In the genomic region with DNA sequence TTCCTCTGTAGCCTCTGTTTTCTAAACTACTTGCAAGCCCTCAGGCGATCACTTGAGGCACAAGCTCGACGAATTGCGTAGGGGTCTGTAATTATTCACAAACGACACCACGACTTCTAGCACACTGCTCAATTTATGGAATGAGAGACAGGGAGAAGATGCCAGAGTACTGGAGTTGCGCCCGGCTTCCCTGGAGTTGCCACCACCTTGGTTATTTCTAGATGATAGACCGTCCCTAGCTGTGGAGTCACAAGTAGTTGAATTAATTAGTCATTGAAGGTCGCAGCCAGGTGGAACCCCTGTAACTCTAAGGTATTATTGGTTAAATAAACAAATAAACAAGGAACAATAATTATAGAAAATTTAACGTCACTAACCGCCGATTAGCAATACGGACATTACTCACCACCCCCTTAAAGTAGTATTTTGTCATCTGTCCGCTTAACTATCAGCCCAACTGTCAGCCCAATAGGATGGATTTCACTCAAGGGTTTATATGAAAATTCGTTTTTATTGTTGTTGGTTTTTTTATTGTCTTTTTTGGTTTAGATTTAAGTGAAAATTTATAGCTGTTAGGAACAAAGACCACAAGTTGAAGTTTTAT, we compare ENCODE assay signal across 8 cellular contexts. TPM values are rescaled to one million over a fixed set of nuclear protein-coding genes. Genes with fewer than 3 reads are reported as not detected.
DNase-seq lines count a peak whose midpoint lies in the region; ATAC-seq and TF ChIP-seq lines count a peak whose summit lies in the region.

No MANE protein-coding gene starts in this region.

- H3K36me3 Mint-ChIP-seq in activated naive CD4-positive, alpha-beta T cell treated with anti-CD3 and anti-CD28 coated beads, Interleukin-2, amount 10 ng/mL, durations not matched to agents 7 days and 5 days, result peaks cover 20% of the 10 kb centered on the region

- H3K27me3 Mint-ChIP-seq in activated naive CD4-positive, alpha-beta T cell treated with anti-CD3 and anti-CD28 coated beads, Interleukin-2, amount 10 ng/mL, durations not matched to agents 7 days and 5 days, result no peaks in the 10 kb centered on the region

- H3K4me3 ChIP-seq in breast epithelium (peak overlapping the region; percentile 67 to 84 (median 70)), lower lobe of right lung (peak overlapping the region; percentile 76), urinary bladder (ENCODE audit: low read depth, low read length) (peak overlapping the region; percentile 75)

- ATAC-seq in lower lobe of right lung, result peak in 1 of 2 donors; percentile 14

- H3K9me3 Mint-ChIP-seq in activated naive CD4-positive, alpha-beta T cell treated with anti-CD3 and anti-CD28 coated beads, Interleukin-2, amount 10 ng/mL, durations not matched to agents 7 days and 5 days, result peaks cover 10% of the 10 kb centered on the region

- no peaks in the 10 kb centered on the region for H3K36me3 ChIP-seq in breast epithelium
- no peaks in the 10 kb centered on the region for H3K36me3 ChIP-seq in lower lobe of right lung
- H3K36me3 ChIP-seq in urinary bladder (ENCODE audit: insufficient read depth), result no peaks in the 10 kb centered on the region

- TF ChIP-seq CTCF in breast epithelium (IDR thresholded peaks at IDR 0.05) (no peak), lower lobe of right lung (IDR thresholded peaks at IDR 0.05) (peak; percentile 5)

- DNase-seq in activated naive CD4-positive, alpha-beta T cell treated with anti-CD3 and anti-CD28 coated beads, Interleukin-2, amount 10 ng/mL, durations not matched to agents 7 days and 5 days, result no peak
- no peak for DNase-seq in activated naive CD4-positive, alpha-beta T cell treated with Interleukin-2 at 50 U/mL for 16 hours
- peak; percentile 2 for DNase-seq in NCI-H1694 (lab: John Stamatoyannopoulos, UW)
- no peak for DNase-seq in breast epithelium (ENCODE audit: low spot score in 2 of 2)
- DNase-seq in lower lobe of right lung, result no peak
- no peak for DNase-seq in activated gamma-delta T cell (lab: John Stamatoyannopoulos, UW)
- DNase-seq in mesenteric fat pad (ENCODE audit: low spot score), result no peak

- H3K9me3 ChIP-seq in breast epithelium, result peaks cover 0 to 8% of the 10 kb centered on the region in 2 donors
- peaks cover 5% of the 10 kb centered on the region for H3K9me3 ChIP-seq in lower lobe of right lung

- H3K4me1 Mint-ChIP-seq in activated naive CD4-positive, alpha-beta T cell treated with anti-CD3 and anti-CD28 coated beads, Interleukin-2, amount 10 ng/mL, durations not matched to agents 7 days and 5 days, result peaks cover 49% of the 10 kb centered on the region

- peak overlapping the region; percentile 96 for H3K27ac Mint-ChIP-seq in activated naive CD4-positive, alpha-beta T cell treated with anti-CD3 and anti-CD28 coated beads, Interleukin-2, amount 10 ng/mL, durations not matched to agents 7 days and 5 days

- peak overlapping the region; percentile 90 for H3K4me3 Mint-ChIP-seq in activated naive CD4-positive, alpha-beta T cell treated with anti-CD3 and anti-CD28 coated beads, Interleukin-2, amount 10 ng/mL, durations not matched to agents 7 days and 5 days

- H3K27me3 ChIP-seq in breast epithelium (no peaks in the 10 kb centered on the region), lower lobe of right lung (ENCODE audit: low read depth) (no peaks in the 10 kb centered on the region)

- CTCF ChIA-PET in activated naive CD4-positive, alpha-beta T cell treated with anti-CD3 and anti-CD28 coated beads, Interleukin-2, amount 10 ng/mL, durations not matched to agents 7 days and 5 days (lab: Charles Lee), result interaction anchor here (0.8 to 1.5 kb wide), 5 partner anchors 14 to 638 kb away, joined by 3 to 4 read pairs (median 3); no protein-coding TSS in a partner anchor

- H3K27ac ChIP-seq in breast epithelium (peak overlapping the region; percentile 98 to 99), lower lobe of right lung (peak overlapping the region; percentile 100), urinary bladder (ENCODE audit: low read depth) (peak overlapping the region; percentile 97)

- WGBS in urinary bladder, result 17% methylated on average over 16 of the region's 16 CpGs

- intact Hi-C loops in breast epithelium (cut with DNase I; ENCODE audit: low total_unique reads) (no loop called here), lower lobe of right lung (cut with DNase I) (no loop called here)

- H3K4me1 ChIP-seq in breast epithelium (peaks cover 0 to 5% of the 10 kb centered on the region in 2 donors), lower lobe of right lung (peaks cover 40% of the 10 kb centered on the region), urinary bladder (ENCODE audit: insufficient read depth) (no peaks in the 10 kb centered on the region)

- no peak for TF ChIP-seq POLR2A in breast epithelium (IDR thresholded peaks at IDR 0.05)

RNA-seq across cellular contexts. Expression of a gene that starts 0.9 kb away (rescaled TPM):
- total RNA-seq in breast epithelium (100 to 1,000 TPM in 2 of 3 donors, 10 to 100 TPM in 1; 68.6 to 193 (median 111) TPM), lower lobe of right lung (109 TPM), urinary bladder (115 TPM), mesenteric fat pad (109 TPM)
- 66.0 TPM for polyA plus RNA-seq in urinary bladder

RNA-seq across cellular contexts. Expression of a gene that starts 1.0 kb away (rescaled TPM):
- 1 to 10 TPM; 1.1 to 2.3 (median 1.3) TPM for total RNA-seq in breast epithelium
- total RNA-seq in lower lobe of right lung, result 1.1 TPM
- total RNA-seq in urinary bladder, result 4.6 TPM
- polyA plus RNA-seq in urinary bladder, result 1.9 TPM
- 0.51 TPM for total RNA-seq in mesenteric fat pad
